In the genomic region with DNA sequence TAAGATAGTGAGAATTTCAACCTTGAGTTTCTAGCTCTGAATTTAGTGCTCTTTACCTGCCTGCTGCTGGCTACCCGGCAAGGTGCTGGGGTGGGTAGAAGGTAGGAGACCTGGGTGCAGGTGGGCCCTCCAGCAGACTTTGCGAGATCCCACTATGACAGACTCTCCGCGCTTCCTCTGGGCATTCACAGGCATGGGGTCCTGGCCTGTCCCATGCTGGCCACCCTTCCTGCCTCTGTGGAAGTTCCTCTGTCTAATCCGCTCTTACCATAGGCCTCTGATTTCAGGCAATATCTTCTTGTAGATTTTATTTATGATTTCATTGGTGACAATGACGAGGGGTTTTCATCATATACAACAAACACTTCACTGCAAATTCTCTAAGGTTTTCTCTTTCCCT, we compare ENCODE assay signal across 22 cellular contexts. TPM values are rescaled to one million over a fixed set of nuclear protein-coding genes. Genes with fewer than 3 reads are reported as not detected.
"Had no signal": no experiment of that assay in that cellular context is flagged by ENCODE, and none has a peak within 500 bp of the region (broad histone marks: within the 10 kb centered on the region; RNA-seq: fewer than 3 reads in every experiment).

No MANE protein-coding gene starts in this region.

- H3K36me3 Mint-ChIP-seq: activated naive CD4-positive, alpha-beta T cell treated with anti-CD3 and anti-CD28 coated beads, Interleukin-2, amount 10 ng/mL, durations not matched to agents 7 days and 5 days; type B pancreatic cell had no signal

- H3K27me3 ChIP-seq: gastrocnemius medialis, heart left ventricle, stomach, testis had no signal

- ATAC-seq: activated naive CD8-positive, alpha-beta T cell treated with anti-CD3 and anti-CD28 coated beads, Interleukin-2, amount 50 U/mL, for 24 hours; activated T-cell treated with anti-CD3 and anti-CD28 coated beads, Interleukin-2, amount 50 U/mL, for 4 hours; gastrocnemius medialis; heart left ventricle; psoas muscle; right cardiac atrium had no signal

- H3K27me3 Mint-ChIP-seq: type B pancreatic cell had no signal

- H3K27ac Mint-ChIP-seq: activated naive CD4-positive, alpha-beta T cell treated with anti-CD3 and anti-CD28 coated beads, Interleukin-2, amount 10 ng/mL, durations not matched to agents 7 days and 5 days; activated naive CD8-positive, alpha-beta T cell treated with anti-CD3 and anti-CD28 coated beads, Interleukin-2, amount 50 U/mL, for 24 hours; type B pancreatic cell had no signal

- DNase-seq: activated CD4-positive, alpha-beta T cell treated with anti-CD3 and anti-CD28 coated beads, Interleukin-2, amount 50 U/mL, for 1 hour; activated CD8-positive, alpha-beta memory T cell treated with anti-CD3 and anti-CD28 coated beads, Interleukin-2, amount 50 U/mL, for 4 hours; activated naive CD4-positive, alpha-beta T cell treated with anti-CD3 and anti-CD28 coated beads, Interleukin-2, amount 10 ng/mL, durations not matched to agents 7 days and 5 days; activated naive CD8-positive, alpha-beta T cell treated with anti-CD3 and anti-CD28 coated beads, Interleukin-2, amount 50 U/mL, for 24 hours; activated T-cell treated with anti-CD3 and anti-CD28 coated beads, Interleukin-2, amount 50 U/mL, for 4 hours; anterior cingulate cortex; brain microvascular endothelial cell; central memory CD4-positive, alpha-beta T cell; erythroblast; gastrocnemius medialis; left ventricle myocardium inferior; mammary epithelial cell; psoas muscle; right cardiac atrium; stomach; T1000; testis had no signal

- H3K27ac ChIP-seq: brain microvascular endothelial cell, gastrocnemius medialis, heart left ventricle, left ventricle myocardium inferior, psoas muscle, stomach, testis had no signal

- H3K4me1 Mint-ChIP-seq: activated naive CD4-positive, alpha-beta T cell treated with anti-CD3 and anti-CD28 coated beads, Interleukin-2, amount 10 ng/mL, durations not matched to agents 7 days and 5 days; activated naive CD8-positive, alpha-beta T cell treated with anti-CD3 and anti-CD28 coated beads, Interleukin-2, amount 50 U/mL, for 24 hours; neural crest cell had no signal

- H3K4me3 Mint-ChIP-seq: activated naive CD4-positive, alpha-beta T cell treated with anti-CD3 and anti-CD28 coated beads, Interleukin-2, amount 10 ng/mL, durations not matched to agents 7 days and 5 days; activated naive CD8-positive, alpha-beta T cell treated with anti-CD3 and anti-CD28 coated beads, Interleukin-2, amount 50 U/mL, for 24 hours; activated T-cell treated with anti-CD3 and anti-CD28 coated beads, Interleukin-2, amount 50 U/mL, for 4 hours; neural crest cell; type B pancreatic cell had no signal

- H3K9me3 Mint-ChIP-seq: activated naive CD4-positive, alpha-beta T cell treated with anti-CD3 and anti-CD28 coated beads, Interleukin-2, amount 10 ng/mL, durations not matched to agents 7 days and 5 days; activated naive CD8-positive, alpha-beta T cell treated with anti-CD3 and anti-CD28 coated beads, Interleukin-2, amount 50 U/mL, for 24 hours; type B pancreatic cell had no signal

- H3K4me1 ChIP-seq: gastrocnemius medialis, psoas muscle, stomach, testis had no signal

- H3K9me3 ChIP-seq: gastrocnemius medialis, psoas muscle, testis had no signal

- H3K4me3 ChIP-seq: gastrocnemius medialis, heart left ventricle, left ventricle myocardium inferior, psoas muscle, stomach, testis had no signal

- H3K36me3 ChIP-seq: brain microvascular endothelial cell, gastrocnemius medialis, heart left ventricle, left ventricle myocardium inferior, stomach had no signal

RNA-seq across cellular contexts. Expression of gene WDFY4, which starts 1.2 kb away (rescaled TPM):
- total RNA-seq: kidney epithelial cell, neural crest cell, osteocyte had no signal
